In genomic region chr9:81874228-81874627, GRCh38 we compare ENCODE assay signal across 30 cellular contexts. TPM values are rescaled to one million over a fixed set of nuclear protein-coding genes. Genes with fewer than 3 reads are reported as not detected.
"Had no signal": no experiment of that assay in that cellular context is flagged by ENCODE, and none has a peak within 500 bp of the region (broad histone marks: within the 10 kb centered on the region; RNA-seq: fewer than 3 reads in every experiment).

No MANE protein-coding gene starts in this region.

- H3K27me3 ChIP-seq: body of pancreas, esophagus muscularis mucosa, gastrocnemius medialis, left lung, uterus had no signal

- H3K27me3 Mint-ChIP-seq: activated CD4-positive, alpha-beta T cell treated with anti-CD3 and anti-CD28 coated beads, Interleukin-2, amount 10 ng/mL, durations not matched to agents 7 days and 5 days; activated CD8-positive, alpha-beta T cell treated with anti-CD3 and anti-CD28 coated beads for 36 hours; activated naive CD8-positive, alpha-beta T cell treated with anti-CD3 and anti-CD28 coated beads, Interleukin-2, amount 50 U/mL, for 24 hours; effector memory CD8-positive, alpha-beta T cell; T-cell had no signal

- H3K4me1 ChIP-seq: esophagus muscularis mucosa, gastrocnemius medialis, left lung, uterus had no signal

- H3K36me3 ChIP-seq: esophagus muscularis mucosa, gastrocnemius medialis, left lung, uterus had no signal

- H3K4me1 Mint-ChIP-seq: activated CD4-positive, alpha-beta T cell treated with anti-CD3 and anti-CD28 coated beads, Interleukin-2, amount 10 ng/mL, durations not matched to agents 7 days and 5 days; activated naive CD8-positive, alpha-beta T cell treated with anti-CD3 and anti-CD28 coated beads, Interleukin-2, amount 50 U/mL, for 24 hours; T-cell had no signal

- H3K4me3 Mint-ChIP-seq: activated CD4-positive, alpha-beta T cell treated with anti-CD3 and anti-CD28 coated beads, Interleukin-2, amount 10 ng/mL, durations not matched to agents 7 days and 5 days; activated CD8-positive, alpha-beta T cell treated with anti-CD3 and anti-CD28 coated beads for 36 hours; activated naive CD8-positive, alpha-beta T cell treated with anti-CD3 and anti-CD28 coated beads, Interleukin-2, amount 50 U/mL, for 24 hours; activated T-helper 1 cell treated with anti-CD3 and anti-CD28 coated beads, Interleukin-12 subunit alpha, Interleukin-12 subunit beta, Interleukin-2, Interleukin-4 antibody, amounts not matched to agents 30 ng/mL and 10 ng/mL and 1 ng/mL, durations not matched to agents 14 hours and 24 hours and 36 hours; effector memory CD8-positive, alpha-beta T cell; stimulated activated naive B cell treated with anti-CD40 and anti-IgM and Interleukin-4, amounts not matched to agents 10 μg/mL and 1 μg/mL and 100 μg/mL, for 72 hours; T-cell; T-helper 2 cell treated with Interferon-gamma antibody and Interleukin-4, amounts not matched to agents 5 μg/mL and 100 μg/mL, for 36 hours had no signal

- H3K27ac ChIP-seq: body of pancreas, esophagus muscularis mucosa, gastrocnemius medialis, left lung, uterus, VCaP had no signal

- H3K9me3 Mint-ChIP-seq: activated CD4-positive, alpha-beta T cell treated with anti-CD3 and anti-CD28 coated beads, Interleukin-2, amount 10 ng/mL, durations not matched to agents 7 days and 5 days; activated CD8-positive, alpha-beta T cell treated with anti-CD3 and anti-CD28 coated beads for 36 hours; activated naive CD8-positive, alpha-beta T cell treated with anti-CD3 and anti-CD28 coated beads, Interleukin-2, amount 50 U/mL, for 24 hours; activated T-helper 1 cell treated with anti-CD3 and anti-CD28 coated beads, Interleukin-12 subunit alpha, Interleukin-12 subunit beta, Interleukin-2, Interleukin-4 antibody, amounts not matched to agents 30 ng/mL and 10 ng/mL and 1 ng/mL, durations not matched to agents 14 hours and 24 hours and 36 hours; effector memory CD8-positive, alpha-beta T cell; stimulated activated naive B cell treated with anti-CD40 and anti-IgM and Interleukin-4, amounts not matched to agents 10 μg/mL and 1 μg/mL and 100 μg/mL, for 72 hours; T-helper 2 cell treated with Interferon-gamma antibody and Interleukin-4, amounts not matched to agents 5 μg/mL and 100 μg/mL, for 36 hours had no signal

- H3K4me3 ChIP-seq: body of pancreas, esophagus muscularis mucosa, gastrocnemius medialis, left lung, uterus had no signal

- H3K27ac Mint-ChIP-seq: activated CD4-positive, alpha-beta T cell treated with anti-CD3 and anti-CD28 coated beads, Interleukin-2, amount 10 ng/mL, durations not matched to agents 7 days and 5 days; activated CD8-positive, alpha-beta T cell treated with anti-CD3 and anti-CD28 coated beads for 36 hours; activated naive CD8-positive, alpha-beta T cell treated with anti-CD3 and anti-CD28 coated beads, Interleukin-2, amount 50 U/mL, for 24 hours; activated T-helper 1 cell treated with anti-CD3 and anti-CD28 coated beads, Interleukin-12 subunit alpha, Interleukin-12 subunit beta, Interleukin-2, Interleukin-4 antibody, amounts not matched to agents 30 ng/mL and 10 ng/mL and 1 ng/mL, durations not matched to agents 14 hours and 24 hours and 36 hours; effector memory CD8-positive, alpha-beta T cell; stimulated activated naive B cell treated with anti-CD40 and anti-IgM and Interleukin-4, amounts not matched to agents 10 μg/mL and 1 μg/mL and 100 μg/mL, for 72 hours; T-cell; T-helper 2 cell treated with Interferon-gamma antibody and Interleukin-4, amounts not matched to agents 5 μg/mL and 100 μg/mL, for 36 hours had no signal

- ATAC-seq: activated CD4-positive, CD25-positive, alpha-beta regulatory T cell treated with anti-CD3 and anti-CD28 coated beads, Interleukin-2, amount 50 U/mL, for 24 hours; activated CD8-positive, alpha-beta T cell treated with anti-CD3 and anti-CD28 coated beads for 36 hours; activated naive CD8-positive, alpha-beta T cell treated with anti-CD3 and anti-CD28 coated beads, Interleukin-2, amount 50 U/mL, for 24 hours; body of pancreas; effector memory CD8-positive, alpha-beta T cell; gastrocnemius medialis; sciatic nerve; stimulated activated naive B cell treated with anti-CD40 and anti-IgM and Interleukin-4, amounts not matched to agents 10 μg/mL and 1 μg/mL and 100 μg/mL, for 72 hours; T-cell had no signal

- H3K36me3 Mint-ChIP-seq: stimulated activated naive B cell treated with anti-CD40 and anti-IgM and Interleukin-4, amounts not matched to agents 10 μg/mL and 1 μg/mL and 100 μg/mL, for 72 hours; T-cell had no signal

- DNase-seq: activated CD4-positive, alpha-beta T cell treated with anti-CD3 and anti-CD28 coated beads, Interleukin-2, amount 10 ng/mL, durations not matched to agents 7 days and 5 days; activated CD8-positive, alpha-beta T cell treated with anti-CD3 and anti-CD28 coated beads for 36 hours; activated gamma-delta T cell; activated naive CD4-positive, alpha-beta T cell treated with anti-CD3 and anti-CD28 coated beads, Interleukin-2, amount 50 U/mL, for 16 hours; activated naive CD8-positive, alpha-beta T cell treated with anti-CD3 and anti-CD28 coated beads, Interleukin-2, amount 50 U/mL, for 24 hours; body of pancreas; caudate nucleus; effector memory CD8-positive, alpha-beta T cell; gastrocnemius medialis; head of caudate nucleus; kidney; left lung; nucleus accumbens; stimulated activated CD4-positive, alpha-beta T cell treated with anti-CD3 and anti-CD28 coated beads, Interleukin-2, amount 100 ng/mL, for 48 hours; stimulated activated CD8-positive, alpha-beta memory T cell treated with anti-CD3 and anti-CD28 coated beads, Interleukin-4, amount 100 ng/mL, for 48 hours; stimulated activated naive B cell treated with anti-CD40 and anti-IgM and Interleukin-4, amounts not matched to agents 10 μg/mL and 1 μg/mL and 100 μg/mL, for 72 hours; T-cell; trophoblast cell; uterus had no signal

- FAIRE-seq: kidney had no signal

- H3K9me3 ChIP-seq: body of pancreas, esophagus muscularis mucosa, gastrocnemius medialis, left lung, uterus had no signal

RNA-seq across cellular contexts. Expression of gene SPATA31D4, which starts 54.0 kb away (rescaled TPM):
- total RNA-seq: activated CD4-positive, alpha-beta T cell treated with anti-CD3 and anti-CD28 coated beads, Interleukin-2, amount 10 ng/mL, durations not matched to agents 7 days and 5 days; activated CD8-positive, alpha-beta T cell treated with anti-CD3 and anti-CD28 coated beads for 36 hours; activated T-helper 1 cell treated with anti-CD3 and anti-CD28 coated beads, Interleukin-12 subunit alpha, Interleukin-12 subunit beta, Interleukin-2, Interleukin-4 antibody, amounts not matched to agents 30 ng/mL and 10 ng/mL and 1 ng/mL, durations not matched to agents 14 hours and 24 hours and 36 hours; body of pancreas; dermis microvascular lymphatic vessel endothelial cell; esophagus muscularis mucosa; gastrocnemius medialis; kidney; left lung; mononuclear cell; renal cortical epithelial cell; sciatic nerve; T-cell; temporal lobe; uterus had no signal
- polyA plus RNA-seq: neural cell had no signal
